In genomic region chr7:17989546-17989945, GRCh38 we compare ENCODE assay signal across 26 cellular contexts. TPM values are rescaled to one million over a fixed set of nuclear protein-coding genes. Genes with fewer than 3 reads are reported as not detected.
DNase-seq lines count a peak whose midpoint lies in the region; ATAC-seq, FAIRE-seq and TF ChIP-seq lines count a peak whose summit lies in the region.
"Had no signal": no experiment of that assay in that cellular context is flagged by ENCODE, and none has a peak within 500 bp of the region (broad histone marks: within the 10 kb centered on the region; RNA-seq: fewer than 3 reads in every experiment).

No MANE protein-coding gene starts in this region.

- TF ChIP-seq RAD21 in HCT116 (IDR thresholded peaks at IDR 0.05; ENCODE audit: low read depth) = no peak

- no peaks in the 10 kb centered on the region for H3K9me3 Mint-ChIP-seq in astrocyte (ENCODE audit: unreplicated experiment)
- H3K9me3 Mint-ChIP-seq: CD4-positive, CD25-positive, alpha-beta regulatory T cell; neural crest cell had no signal

- no peaks in the 10 kb centered on the region for H3K9me2 ChIP-seq in HCT116 (ENCODE audit: insufficient read depth)

- H3K4me3 Mint-ChIP-seq in astrocyte (ENCODE audit: unreplicated experiment) = no peak overlapping the region
- H3K4me3 Mint-ChIP-seq: CD4-positive, CD25-positive, alpha-beta regulatory T cell; neural crest cell had no signal

- no peak overlapping the region for H3K4me2 ChIP-seq in HCT116 (ENCODE audit: low read length)
- H3K4me2 ChIP-seq in astrocyte (ENCODE audit: low read length) = no peak overlapping the region
- H3K4me2 ChIP-seq: A549 had no signal

- POLR2A ChIA-PET in HCT116 (lab: Charles Lee) = no interaction called here

- H3K4me1 Mint-ChIP-seq in astrocyte (ENCODE audit: low read depth, unreplicated experiment) = no peaks in the 10 kb centered on the region
- H3K4me1 Mint-ChIP-seq: CD4-positive, CD25-positive, alpha-beta regulatory T cell had no signal

- H3K9ac ChIP-seq in HCT116 (ENCODE audit: low read length) (no peak overlapping the region), astrocyte (ENCODE audit: low read length) (no peak overlapping the region)

- TF ChIP-seq CTCF in HCT116 (IDR thresholded peaks at IDR 0.05 in 2 of 3, conservative IDR thresholded peaks at IDR 0.05 in 1 of 3; ENCODE audit: borderline replicate concordance in 1 of 3, insufficient read depth in 1 of 3, low read depth in 2 of 3, low read length in 2 of 3) (no peak), astrocyte (IDR thresholded peaks at IDR 0.05; ENCODE audit: insufficient read depth, low read depth, low read length) (no peak), foreskin keratinocyte (conservative IDR thresholded peaks at IDR 0.05) (peak; percentile 20)

- BruUV-seq in HCT116 (replicated peaks; lab: Mats Ljungman, UMichigan) = no TSS peak

- no peaks in the 10 kb centered on the region for H3K36me3 Mint-ChIP-seq in astrocyte (ENCODE audit: low read depth, unreplicated experiment)
- H3K36me3 Mint-ChIP-seq: CD4-positive, CD25-positive, alpha-beta regulatory T cell had no signal

- no peak for FAIRE-seq in astrocyte (lab: Jason Lieb, UNC)
- no peak for FAIRE-seq in GM12892 (lab: Jason Lieb, UNC)
- FAIRE-seq: A549, GM18507 had no signal

- CTCF ChIA-PET in HCT116 (lab: Charles Lee) = no interaction called here

- intact Hi-C loops in HCT116 (cut with micrococcal nuclease) = no loop called here

- H3K36me3 ChIP-seq in HCT116 (ENCODE audit: control insufficient read depth in 1 of 2, insufficient read depth in 2 of 2, low read length in 2 of 2) (no peaks in the 10 kb centered on the region), astrocyte (ENCODE audit: insufficient read depth, low read length) (no peaks in the 10 kb centered on the region)
- H3K36me3 ChIP-seq: SJSA1, upper lobe of left lung had no signal

- H4K20me1 ChIP-seq in HCT116 (ENCODE audit: insufficient read depth) (no peaks in the 10 kb centered on the region), astrocyte (ENCODE audit: insufficient read depth, low read length) (no peaks in the 10 kb centered on the region)

- no peak for TF ChIP-seq POLR2A in HCT116 (IDR thresholded peaks at IDR 0.05; ENCODE audit: borderline replicate concordance, extremely low read depth, insufficient read depth, insufficient read length)
- no peak for TF ChIP-seq POLR2A in GM12892 (IDR thresholded peaks at IDR 0.05; ENCODE audit: low read depth, low read length)

- H3K27me3 ChIP-seq in HCT116 (ENCODE audit: insufficient read depth, low read length) = no peaks in the 10 kb centered on the region
- H3K27me3 ChIP-seq in astrocyte (ENCODE audit: insufficient read depth, low read length) = no peaks in the 10 kb centered on the region
- no peaks in the 10 kb centered on the region for H3K27me3 ChIP-seq in foreskin keratinocyte
- H3K27me3 ChIP-seq: SJSA1, upper lobe of left lung had no signal

- no peak overlapping the region for H2AFZ ChIP-seq in HCT116 (ENCODE audit: low read depth, low read length, poor library complexity, severe bottlenecking)
- H2AFZ ChIP-seq in astrocyte (ENCODE audit: low read depth, low read length) = no peak overlapping the region

- H3K4me1 ChIP-seq in HCT116 (ENCODE audit: control insufficient read depth in 1 of 2, insufficient read depth in 2 of 2, low read length in 2 of 2) = no peaks in the 10 kb centered on the region
- H3K4me1 ChIP-seq in astrocyte (ENCODE audit: insufficient read depth, low read length) = peaks cover 6% of the 10 kb centered on the region
- H3K4me1 ChIP-seq in foreskin keratinocyte = peaks cover 8% of the 10 kb centered on the region
- H3K4me1 ChIP-seq: A549 had no signal

- DNase-seq in A172 (ENCODE audit: low spot score) (peak; percentile 52), HCT116 (ENCODE audit: low read depth, low spot score) (no peak), astrocyte (ENCODE audit: low read depth) (peak; percentile 44), foreskin keratinocyte (peak in 1 of 2 donors; percentile 26), GM12892 (ENCODE audit: insufficient read length) (no peak), DMS53 (lab: John Stamatoyannopoulos, UW) (no peak), NAMALWA (ENCODE audit: low spot score) (no peak)
- DNase-seq: activated gamma-delta T cell treated with Interleukin-2 at 50 U/mL for 16 hours; aorta; CD4-positive, CD25-positive, alpha-beta regulatory T cell; glutamatergic neuron; mammary epithelial cell; NCI-H1048; NCI-H2081; NCI-H526 treated with DMSO at 0.1 percent for 48 hours; stimulated activated naive CD4-positive, alpha-beta T cell treated with Interleukin-2 at 50 U/mL for 16 hours; T-helper 9 cell; upper lobe of left lung had no signal

- H3K27ac Mint-ChIP-seq in astrocyte (ENCODE audit: unreplicated experiment) = no peak overlapping the region
- H3K27ac Mint-ChIP-seq: CD4-positive, CD25-positive, alpha-beta regulatory T cell had no signal

- H3K27me3 Mint-ChIP-seq in astrocyte (ENCODE audit: low read depth, unreplicated experiment) = no peaks in the 10 kb centered on the region
- H3K27me3 Mint-ChIP-seq: CD4-positive, CD25-positive, alpha-beta regulatory T cell had no signal

- H3K27ac ChIP-seq in HCT116 (ENCODE audit: low read depth, low read length) (no peak overlapping the region), astrocyte (ENCODE audit: low read depth, low read length) (no peak overlapping the region), foreskin keratinocyte (no peak overlapping the region)
- H3K27ac ChIP-seq: A549, coronary artery, SJSA1, upper lobe of left lung had no signal

- RAD21 ChIA-PET in HCT116 (lab: Charles Lee; ENCODE audit: low non-redundant PET in 1 of 2, low total read pairs in 2 of 2, uncharacterized antibody in 2 of 2, unreplicated experiment in 2 of 2) = no interaction called here

- no peaks in the 10 kb centered on the region for H3K9me3 ChIP-seq in HCT116 (ENCODE audit: control insufficient read depth in 1 of 2, insufficient read depth in 1 of 2, low read depth in 1 of 2, low read length in 2 of 2)
- no peaks in the 10 kb centered on the region for H3K9me3 ChIP-seq in astrocyte (ENCODE audit: insufficient read depth, low read depth, low read length)
- H3K9me3 ChIP-seq: A549, SJSA1, upper lobe of left lung had no signal

- H3K79me2 ChIP-seq in HCT116 (ENCODE audit: insufficient read depth, low read length) = no peaks in the 10 kb centered on the region
- H3K79me2 ChIP-seq in astrocyte (ENCODE audit: insufficient read depth, low read length) = no peaks in the 10 kb centered on the region

- ATAC-seq in HCT116 (0 out of 2 replicates have a peak, but pooled peaks have one; percentile 30), foreskin keratinocyte (peak; percentile 24), GM21360 (IDR thresholded peaks at IDR 0.05; ENCODE audit: unreplicated experiment) (no peak)
- ATAC-seq: A549 had no signal

- H3K4me3 ChIP-seq in HCT116 (replicated peaks in 1 of 2; ENCODE audit: low read depth in 1 of 2, low read length in 2 of 2) (no peak overlapping the region), astrocyte (ENCODE audit: insufficient read depth, low read depth, low read length) (no peak overlapping the region)
- H3K4me3 ChIP-seq: A549, coronary artery, SJSA1, upper lobe of left lung had no signal

TF ChIP-seq in HCT116, 20 proteins besides CTCF, POLR2A, EP300 and RAD21:
- TF ChIP-seq EGR1 (IDR thresholded peaks at IDR 0.05; ENCODE audit: low read depth) (no peak), JUND (IDR thresholded peaks at IDR 0.05) (0 out of 2 replicates have a peak, but pooled peaks have one; percentile 12), POLR2AphosphoS5 (IDR thresholded peaks at IDR 0.05; ENCODE audit: low read depth, low read length) (no peak), ZFX (IDR thresholded peaks at IDR 0.05) (no peak)
TF ChIP-seq in HCT116: peak in this region for 1.

RNA-seq across cellular contexts. Expression of gene PRPS1L1, which starts 38.1 kb away (rescaled TPM):
- not detected in 2 replicates for total RNA-seq in A172 (2014; rRNA removed; shearing (Covaris generic))
- total RNA-seq in HCT116 (2021; ENCODE audit: unreplicated experiment) (not detected), astrocyte (not detected in 2 replicates), foreskin keratinocyte (not detected in 2 replicates)
- polyA plus RNA-seq in HCT116 (2012) = not detected in 2 replicates
- not detected in 2 replicates for polyA plus RNA-seq in foreskin keratinocyte
- polyA plus RNA-seq in GM12892 (2012; ENCODE audit: missing spikeins) = not detected
- total RNA-seq: aorta; CD4-positive, CD25-positive, alpha-beta regulatory T cell; epithelial cell of proximal tubule; mammary epithelial cell; neural crest cell; OCI-LY7; SJSA1; upper lobe of left lung had no signal
- polyA plus RNA-seq: A549; aorta; CD4-positive, CD25-positive, alpha-beta regulatory T cell; mammary epithelial cell had no signal

RNA-seq across cellular contexts. Expression of gene SNX13, which starts 49.3 kb away (rescaled TPM):
- total RNA-seq in A172 (2014; rRNA removed; shearing (Covaris generic)) = 39.3 and 50.4 TPM in 2 replicates
- 33.4 TPM for total RNA-seq in HCT116 (2021; ENCODE audit: unreplicated experiment)
- 6.7 and 8.7 TPM in 2 replicates for polyA plus RNA-seq in HCT116 (2012)
- total RNA-seq in astrocyte = 32.9 and 39.7 TPM in 2 replicates
- total RNA-seq in foreskin keratinocyte = 19.6 and 20.3 TPM in 2 replicates
- polyA plus RNA-seq in foreskin keratinocyte = 4.7 and 5.4 TPM in 2 replicates
- polyA plus RNA-seq in GM12892 (2012; ENCODE audit: missing spikeins) = 7.0 TPM

Comparison
In these comparisons a context has a peak if more than half of its experiments do, and no peak if none do; other contexts are left out.
1. DNase-seq: peak in A172 (single experiment) and astrocyte (single experiment); none in HCT116 (single experiment), GM12892 (single experiment), DMS53 (single experiment) and NAMALWA (single experiment).